ENCODE assay signal across 9 cellular contexts in genomic region chr13:79307866-79308298, GRCh38.
DNase-seq lines count a peak whose midpoint lies in the region; ATAC-seq, FAIRE-seq and TF ChIP-seq lines count a peak whose summit lies in the region.
"Had no signal": no experiment of that assay in that cellular context is flagged by ENCODE, and none has a peak within 500 bp of the region (broad histone marks: within the 10 kb centered on the region; RNA-seq: fewer than 3 reads in every experiment).

No MANE protein-coding gene starts in this region.

- H3K4me1 Mint-ChIP-seq in astrocyte (ENCODE audit: low read depth, unreplicated experiment) = peaks cover 8% of the 10 kb centered on the region

- no peaks in the 10 kb centered on the region for H3K9me3 ChIP-seq in astrocyte (ENCODE audit: insufficient read depth, low read depth, low read length)
- H3K9me3 ChIP-seq in osteoblast (ENCODE audit: low read depth, low read length) = no peaks in the 10 kb centered on the region
- H3K9me3 ChIP-seq in prostate gland = no peaks in the 10 kb centered on the region
- H3K9me3 ChIP-seq in smooth muscle cell (replicated peaks; ENCODE audit: low read depth) = no peaks in the 10 kb centered on the region

- FAIRE-seq in astrocyte (lab: Jason Lieb, UNC) (no peak), D721Med (lab: Jason Lieb, UNC) (no peak)

- no peaks in the 10 kb centered on the region for H3K79me2 ChIP-seq in astrocyte (ENCODE audit: insufficient read depth, low read length)
- no peaks in the 10 kb centered on the region for H3K79me2 ChIP-seq in osteoblast (ENCODE audit: insufficient read depth, low read length)
- H3K79me2 ChIP-seq in smooth muscle cell (ENCODE audit: low read depth) = no peaks in the 10 kb centered on the region

- H3K27ac Mint-ChIP-seq in astrocyte (ENCODE audit: unreplicated experiment) = peak overlapping the region; percentile 60
- H3K27ac Mint-ChIP-seq: activated naive CD8-positive, alpha-beta T cell had no signal

- no peak overlapping the region for H2AFZ ChIP-seq in astrocyte (ENCODE audit: low read depth, low read length)
- H2AFZ ChIP-seq in osteoblast (ENCODE audit: low read length) = no peak overlapping the region
- no peak overlapping the region for H2AFZ ChIP-seq in smooth muscle cell (ENCODE audit: low read depth)

- TF ChIP-seq CTCF in astrocyte (IDR thresholded peaks at IDR 0.05; ENCODE audit: insufficient read depth, low read depth, low read length) (no peak), osteoblast (IDR thresholded peaks at IDR 0.05; ENCODE audit: extremely low read depth, low read depth, low read length) (no peak), prostate gland (IDR thresholded peaks at IDR 0.05) (no peak), D721Med (IDR thresholded peaks at IDR 0.05; ENCODE audit: insufficient read depth, missing control alignments) (no peak), smooth muscle cell (IDR thresholded peaks at IDR 0.05; ENCODE audit: borderline replicate concordance, insufficient read depth, poor library complexity, severe bottlenecking) (no peak)

- H3K9ac ChIP-seq in astrocyte (ENCODE audit: low read length) (no peak overlapping the region), smooth muscle cell (ENCODE audit: low read depth) (no peak overlapping the region)

- H3K4me1 ChIP-seq in astrocyte (ENCODE audit: insufficient read depth, low read length) (no peaks in the 10 kb centered on the region), osteoblast (ENCODE audit: insufficient read depth, low read length) (peaks cover 2% of the 10 kb centered on the region), prostate gland (replicated peaks) (no peaks in the 10 kb centered on the region), smooth muscle cell (ENCODE audit: low read depth) (no peaks in the 10 kb centered on the region)

- peaks cover 4% of the 10 kb centered on the region for H3F3A ChIP-seq in smooth muscle cell (ENCODE audit: low read depth)

- DNase-seq in astrocyte (ENCODE audit: low read depth) = peak; percentile 23
- DNase-seq in osteoblast (ENCODE audit: insufficient read length, low spot score, missing footprints) = no peak
- no peak for DNase-seq in prostate gland (ENCODE audit: low spot score)
- DNase-seq in D721Med (ENCODE audit: insufficient read length, low spot score) = no peak
- DNase-seq in smooth muscle cell (lab: John Stamatoyannopoulos, UW; ENCODE audit: unreplicated experiment) = no peak
- DNase-seq: NCI-H526 treated with DMSO at 0.1 percent for 48 hours had no signal

- H3K27ac ChIP-seq in astrocyte (ENCODE audit: low read depth, low read length) (no peak overlapping the region), osteoblast (ENCODE audit: low read depth, low read length) (no peak overlapping the region), prostate gland (no peak overlapping the region), smooth muscle cell (ENCODE audit: low read depth) (no peak overlapping the region)

- H3K4me3 Mint-ChIP-seq in astrocyte (ENCODE audit: unreplicated experiment) = no peak overlapping the region
- H3K4me3 Mint-ChIP-seq: activated naive CD8-positive, alpha-beta T cell had no signal

- no peaks in the 10 kb centered on the region for H3K27me3 Mint-ChIP-seq in astrocyte (ENCODE audit: low read depth, unreplicated experiment)
- H3K27me3 Mint-ChIP-seq: activated naive CD8-positive, alpha-beta T cell had no signal

- H3K4me3 ChIP-seq in astrocyte (ENCODE audit: insufficient read depth, low read depth, low read length) (no peak overlapping the region), osteoblast (ENCODE audit: insufficient read depth, low read length) (no peak overlapping the region), prostate gland (no peak overlapping the region), smooth muscle cell (no peak overlapping the region)

- no peak for TF ChIP-seq POLR2A in prostate gland (IDR thresholded peaks at IDR 0.05)

- intact Hi-C loops in prostate gland (cut with DNase I) = no loop called here

- H3K27me3 ChIP-seq in astrocyte (ENCODE audit: insufficient read depth, low read length) = no peaks in the 10 kb centered on the region
- H3K27me3 ChIP-seq in osteoblast (ENCODE audit: insufficient read depth, low read length) = no peaks in the 10 kb centered on the region
- no peaks in the 10 kb centered on the region for H3K27me3 ChIP-seq in prostate gland (replicated peaks; ENCODE audit: insufficient read depth)
- H3K27me3 ChIP-seq in smooth muscle cell (ENCODE audit: low read depth) = no peaks in the 10 kb centered on the region

- H3K4me2 ChIP-seq in astrocyte (ENCODE audit: low read length) = no peak overlapping the region
- peak overlapping the region; percentile 34 for H3K4me2 ChIP-seq in osteoblast (ENCODE audit: insufficient read depth, low read length)
- H3K4me2 ChIP-seq in smooth muscle cell = no peak overlapping the region

- H3K36me3 ChIP-seq in astrocyte (ENCODE audit: insufficient read depth, low read length) (peaks cover 4% of the 10 kb centered on the region), osteoblast (ENCODE audit: insufficient read depth, low read length) (no peaks in the 10 kb centered on the region), prostate gland (no peaks in the 10 kb centered on the region), smooth muscle cell (ENCODE audit: low read depth) (no peaks in the 10 kb centered on the region)

- no peaks in the 10 kb centered on the region for H3K9me3 Mint-ChIP-seq in astrocyte (ENCODE audit: unreplicated experiment)

- ATAC-seq in GM19351 (IDR thresholded peaks at IDR 0.05; ENCODE audit: unreplicated experiment) (peak; percentile 74), HG03025 (IDR thresholded peaks at IDR 0.05; ENCODE audit: low FRiP score, unreplicated experiment) (peak; percentile 79)

- H4K20me1 ChIP-seq in astrocyte (ENCODE audit: insufficient read depth, low read length) = no peaks in the 10 kb centered on the region
- no peaks in the 10 kb centered on the region for H4K20me1 ChIP-seq in osteoblast (ENCODE audit: insufficient read depth, low read length)
- H4K20me1 ChIP-seq in smooth muscle cell (ENCODE audit: low read depth) = no peaks in the 10 kb centered on the region

- WGBS in prostate gland = 22% methylated on average over 8 of the region's 8 CpGs
- 62% methylated on average over 8 of the region's 8 CpGs for WGBS in smooth muscle cell (ENCODE audit: low lambda C conversion rate)

- no peaks in the 10 kb centered on the region for H3K36me3 Mint-ChIP-seq in astrocyte (ENCODE audit: low read depth, unreplicated experiment)
- H3K36me3 Mint-ChIP-seq: activated naive CD8-positive, alpha-beta T cell had no signal
